In the genomic region with DNA sequence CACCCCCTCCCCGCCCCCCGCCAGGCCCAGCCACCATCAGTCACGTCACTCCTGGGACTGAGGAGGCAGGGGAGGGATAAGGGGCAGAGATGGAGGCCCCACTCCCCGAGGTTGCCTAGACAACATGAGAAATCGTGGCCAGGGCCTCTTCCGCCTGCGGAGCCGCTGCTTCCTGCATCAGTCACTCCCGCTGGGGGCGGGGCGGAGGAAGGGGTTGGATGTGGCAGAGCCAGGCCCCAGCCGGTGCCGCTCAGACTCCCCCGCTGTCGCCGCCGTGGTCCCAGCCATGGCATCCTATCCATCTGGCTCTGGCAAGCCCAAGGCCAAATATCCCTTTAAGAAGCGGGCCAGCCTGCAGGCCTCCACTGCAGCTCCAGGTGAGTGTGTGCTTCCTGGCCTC, we compare ENCODE assay signal across 8 cellular contexts. TPM values are rescaled to one million over a fixed set of nuclear protein-coding genes. Genes with fewer than 3 reads are reported as not detected.
DNase-seq lines count a peak whose midpoint lies in the region; ATAC-seq and TF ChIP-seq lines count a peak whose summit lies in the region.

No MANE protein-coding gene starts in this region.

- peak overlapping the region; percentile 93 to 94 for H3K4me3 Mint-ChIP-seq in H9
- peak overlapping the region; percentile 95 for H3K4me3 Mint-ChIP-seq in nephron progenitor cell

- no peak overlapping the region for H3K4ac ChIP-seq in H9 (ENCODE audit: low read depth, low read length)

- H3K27me3 ChIP-seq in H9 (ENCODE audit: insufficient read depth, low read length) (no peaks in the 10 kb centered on the region), Loucy (ENCODE audit: insufficient read depth, low read length, poor library complexity, severe bottlenecking) (no peaks in the 10 kb centered on the region), RWPE2 (ENCODE audit: insufficient read depth, poor library complexity, severe bottlenecking) (no peaks in the 10 kb centered on the region)

- H3K9me3 ChIP-seq in H9 (ENCODE audit: control insufficient read depth, low read depth, low read length) (no peaks in the 10 kb centered on the region), Loucy (ENCODE audit: insufficient read depth, low read depth, low read length) (no peaks in the 10 kb centered on the region), RWPE2 (ENCODE audit: severe bottlenecking) (no peaks in the 10 kb centered on the region)

- H4K20me1 ChIP-seq in H9 (ENCODE audit: control insufficient read depth, insufficient read depth, insufficient read length) (peaks cover 2% of the 10 kb centered on the region), Loucy (ENCODE audit: insufficient read depth, low read length, poor library complexity, severe bottlenecking) (peaks cover 33% of the 10 kb centered on the region)

- no peaks in the 10 kb centered on the region for H3K9me3 Mint-ChIP-seq in H9
- no peaks in the 10 kb centered on the region for H3K9me3 Mint-ChIP-seq in nephron progenitor cell

- no peak overlapping the region for H2BK20ac ChIP-seq in H9 (ENCODE audit: low read depth, low read length, poor library complexity, severe bottlenecking)

- H3K4me2 ChIP-seq in H9 (ENCODE audit: insufficient read depth, insufficient read length, low read length) (peak overlapping the region; percentile 97), Loucy (ENCODE audit: low read depth, low read length, poor library complexity, severe bottlenecking) (peak overlapping the region; percentile 90)

- H3K79me2 ChIP-seq in H9 (ENCODE audit: insufficient read depth, low read length) (peaks cover 6% of the 10 kb centered on the region; the same call in 1 of the 2 replicates), Loucy (ENCODE audit: insufficient read depth, low read length) (peaks cover 62% of the 10 kb centered on the region)

- H4K5ac ChIP-seq in H9 (ENCODE audit: insufficient read length, low read depth, low read length): no peak overlapping the region

- H3K23me2 ChIP-seq in H9 (ENCODE audit: insufficient read length, low read depth, low read length, poor library complexity, severe bottlenecking): peaks cover 12% of the 10 kb centered on the region

- no peak overlapping the region for H3T11ph ChIP-seq in H9 (ENCODE audit: low read length)

- H3K56ac ChIP-seq in H9 (ENCODE audit: insufficient read length, low read depth, low read length): no peak overlapping the region

- H3K4me3 ChIP-seq in Loucy (ENCODE audit: low read length, poor library complexity, severe bottlenecking) (peak overlapping the region; percentile 93), RWPE2 (ENCODE audit: severe bottlenecking) (peak overlapping the region; percentile 56), fibroblast of the aortic adventitia (ENCODE audit: low read depth, low read length) (peak overlapping the region; percentile 96)

- no peak for TF ChIP-seq CTCF in H9 (conservative IDR thresholded peaks at IDR 0.05)
- no peak for TF ChIP-seq CTCF in Loucy (conservative IDR thresholded peaks at IDR 0.05; ENCODE audit: low read length)
- TF ChIP-seq CTCF in RWPE2 (IDR thresholded peaks at IDR 0.05; ENCODE audit: poor library complexity, severe bottlenecking): no peak
- TF ChIP-seq CTCF in fibroblast of the aortic adventitia (IDR thresholded peaks at IDR 0.05; ENCODE audit: insufficient read depth, low read length): no peak
- no peak for TF ChIP-seq CTCF in nephron progenitor cell (IDR thresholded peaks at IDR 0.05)

- H3K36me3 Mint-ChIP-seq in H9 (ENCODE audit: insufficient read depth in 1 of 3, low read depth in 3 of 3): no peaks in the 10 kb centered on the region; a peak in 1 of 7 replicates
- peaks cover 1% of the 10 kb centered on the region for H3K36me3 Mint-ChIP-seq in nephron progenitor cell (ENCODE audit: low read depth)

- H3K27me3 Mint-ChIP-seq in H9 (ENCODE audit: low read depth): no peaks in the 10 kb centered on the region; the same call in 1 of the 2 replicates
- H3K27me3 Mint-ChIP-seq in nephron progenitor cell (ENCODE audit: low read depth, poor library complexity): peaks cover 2% of the 10 kb centered on the region

- no peaks in the 10 kb centered on the region for H3K79me1 ChIP-seq in H9 (ENCODE audit: insufficient read depth, low read depth, low read length, poor library complexity, severe bottlenecking)

- H3K18ac ChIP-seq in H9 (ENCODE audit: insufficient read length, low read depth, low read length): no peak overlapping the region

- no peak overlapping the region for H4K8ac ChIP-seq in H9 (replicated peaks; ENCODE audit: insufficient read length, low read depth, low read length)

- no peak overlapping the region for H3K27ac Mint-ChIP-seq in H9
- H3K27ac Mint-ChIP-seq in nephron progenitor cell: no peak overlapping the region

- H3F3A ChIP-seq in Loucy (ENCODE audit: low read depth): no peaks in the 10 kb centered on the region

- no peak overlapping the region for H3K23ac ChIP-seq in H9 (ENCODE audit: insufficient read length, low read depth, low read length)

- peaks cover 41 to 55% of the 10 kb centered on the region in 2 experiments for H3K4me1 Mint-ChIP-seq in H9
- H3K4me1 Mint-ChIP-seq in nephron progenitor cell: peaks cover 85% of the 10 kb centered on the region

- no peak overlapping the region for H2BK5ac ChIP-seq in H9 (ENCODE audit: insufficient read length, low read length)

- no peak overlapping the region for H2BK120ac ChIP-seq in H9 (ENCODE audit: low read depth, low read length, poor library complexity, severe bottlenecking)

- H3K9ac ChIP-seq in H9 (ENCODE audit: extremely low read depth, insufficient read length, low read length): peak overlapping the region; percentile 35
- H3K9ac ChIP-seq in Loucy (ENCODE audit: low read depth, low read length, poor library complexity, severe bottlenecking): peak overlapping the region; percentile 80

- H3K27ac ChIP-seq in H9 (ENCODE audit: insufficient read length, low read depth, low read length) (no peak overlapping the region), RWPE2 (ENCODE audit: poor library complexity, severe bottlenecking) (peak overlapping the region; percentile 82)

- no peak overlapping the region for H3K14ac ChIP-seq in H9 (ENCODE audit: insufficient read depth, low read length)

- no peak overlapping the region for H2AK5ac ChIP-seq in H9 (ENCODE audit: insufficient read length, low read length)

- H4K91ac ChIP-seq in H9 (ENCODE audit: insufficient read length, low read depth, low read length): no peak overlapping the region

- H2BK12ac ChIP-seq in H9 (ENCODE audit: insufficient read length, low read depth, low read length): no peak overlapping the region

- no peaks in the 10 kb centered on the region; the same call in 1 of the 2 replicates for H3K4me1 ChIP-seq in H9 (ENCODE audit: insufficient read depth, low read length)
- peaks cover 64% of the 10 kb centered on the region for H3K4me1 ChIP-seq in Loucy (ENCODE audit: insufficient read depth, low read length, poor library complexity, severe bottlenecking)
- peaks cover 5% of the 10 kb centered on the region for H3K4me1 ChIP-seq in RWPE2 (ENCODE audit: insufficient read depth, poor library complexity, severe bottlenecking)

- H3K36me3 ChIP-seq in Loucy (ENCODE audit: insufficient read depth, low read length) (no peaks in the 10 kb centered on the region; the same call in 1 of the 2 replicates), RWPE2 (ENCODE audit: low read depth) (no peaks in the 10 kb centered on the region)

- H2AFZ ChIP-seq in H9 (ENCODE audit: low read length) (no peak overlapping the region), Loucy (ENCODE audit: low read length) (peak overlapping the region; percentile 85; the same call in 1 of the 2 replicates)

- ATAC-seq in RWPE2 (ENCODE audit: low read depth): peak; percentile 80
- peak; percentile 88 for ATAC-seq in stimulated activated naive CD8-positive, alpha-beta T cell treated with anti-CD3 and anti-CD28 coated beads, Interleukin-15, Interleukin-2, amounts not matched to agents 100 U/mL and 50 U/mL, for 24 hours

- H3K9me2 ChIP-seq in Loucy (replicated peaks; ENCODE audit: low read depth, low read length): no peaks in the 10 kb centered on the region

- no peak overlapping the region for H2BK15ac ChIP-seq in H9 (ENCODE audit: low read depth, low read length)

- no CpG with 5 or more reads among the region's 18 CpGs for WGBS in H9 (ENCODE audit: extremely low coverage, insufficient read length, low lambda C conversion rate)

- DNase-seq in ELF-1 (ENCODE audit: low read depth, low spot score) (peak; percentile 86), H9 (peak; percentile 93), RWPE2 (ENCODE audit: low spot score) (peak; percentile 95), fibroblast of the aortic adventitia (ENCODE audit: low read depth) (peak; percentile 91), nephron progenitor cell (peak; percentile 93)
- DNase-seq in activated effector memory CD4-positive, alpha-beta T cell treated with Interleukin-2 at 50 U/mL for 16 hours: peak; percentile 95
- DNase-seq in stimulated activated naive CD8-positive, alpha-beta T cell treated with anti-CD3 and anti-CD28 coated beads, Interleukin-15, Interleukin-2, amounts not matched to agents 100 U/mL and 50 U/mL, for 24 hours: peak; percentile 98

RNA-seq across cellular contexts. Expression of gene AMPD2, which starts 1.3 kb away (rescaled TPM):
- total RNA-seq in H9 (2021) (63.0 and 65.1 TPM in 2 replicates), fibroblast of the aortic adventitia (ENCODE audit: low replicate concordance) (52.0 and 67.2 TPM in 2 replicates)

RNA-seq across cellular contexts. Expression of gene GNAT2, which starts 1.5 kb away (rescaled TPM):
- 0.20 TPM in 1 of 2 replicates, not detected in the other for total RNA-seq in H9 (2021)
- 0.18 TPM in 1 of 2 replicates, not detected in the other for total RNA-seq in fibroblast of the aortic adventitia (ENCODE audit: low replicate concordance)

RNA-seq across cellular contexts. Expression of gene GSTM4, which starts 35.0 kb away (rescaled TPM):
- total RNA-seq in H9 (2021) (22.0 and 24.6 TPM in 2 replicates), fibroblast of the aortic adventitia (ENCODE audit: low replicate concordance) (8.7 and 31.6 TPM in 2 replicates)

RNA-seq across cellular contexts. Expression of gene GSTM2, which starts 47.0 kb away (rescaled TPM):
- total RNA-seq in H9 (2021) (14.9 and 15.3 TPM in 2 replicates), fibroblast of the aortic adventitia (ENCODE audit: low replicate concordance) (14.1 and 27.7 TPM in 2 replicates)
